8 cellular contexts compared by ENCODE assay signal in genomic region chr1:112501810-112502641, GRCh38. TPM values are rescaled to one million over a fixed set of nuclear protein-coding genes. Genes with fewer than 3 reads are reported as not detected.
A peak's percentile ranks its signal among the peaks of the same experiment; 100 is the strongest.
DNase-seq lines count a peak whose midpoint lies in the region; ATAC-seq and TF ChIP-seq lines count a peak whose summit lies in the region.

No MANE protein-coding gene starts in this region.

- H3K36me3 ChIP-seq in esophagus muscularis mucosa (no peaks in the 10 kb centered on the region), mucosa of rectum (ENCODE audit: control insufficient read depth in 2 of 2, insufficient read depth in 2 of 2, low read length in 2 of 2) (no peaks in the 10 kb centered on the region)

- peak; percentile 52 for ATAC-seq in HG02610 (IDR thresholded peaks at IDR 0.05; ENCODE audit: unreplicated experiment)
- ATAC-seq in activated T-cell treated with anti-CD3 and anti-CD28 coated beads, Interleukin-2, amount 50 U/mL, for 4 hours, result peak; percentile 77 to 79

- H3K9me3 ChIP-seq in esophagus muscularis mucosa, result no peaks in the 10 kb centered on the region
- H3K9me3 ChIP-seq in mucosa of rectum (ENCODE audit: control insufficient read depth in 2 of 2, low read length in 2 of 2), result no peaks in the 10 kb centered on the region

- peak overlapping the region; percentile 54 to 65 (median 58) for H3K4me3 ChIP-seq in esophagus muscularis mucosa
- H3K4me3 ChIP-seq in mucosa of rectum (ENCODE audit: low read length in 2 of 2), result peak overlapping the region; percentile 66 to 67

- peak overlapping the region; percentile 53 for H3K4me3 Mint-ChIP-seq in Calu3 (ENCODE audit: low read depth, unreplicated experiment)
- H3K4me3 Mint-ChIP-seq in activated T-cell treated with anti-CD3 and anti-CD28 coated beads, Interleukin-2, amount 50 U/mL, for 4 hours, result peak overlapping the region; percentile 67

- H3K9ac ChIP-seq in mucosa of rectum (ENCODE audit: low read depth in 1 of 2, low read length in 2 of 2), result peak overlapping the region; percentile 32 to 64

- TF ChIP-seq CTCF in Calu3 (IDR thresholded peaks at IDR 0.05; ENCODE audit: unreplicated experiment) (peak; percentile 34), esophagus muscularis mucosa (IDR thresholded peaks at IDR 0.05) (peak; percentile 57 to 73 (median 57))

- H3K4me1 Mint-ChIP-seq in Calu3 (ENCODE audit: low read depth, unreplicated experiment), result no peaks in the 10 kb centered on the region
- H3K4me1 Mint-ChIP-seq in activated T-cell treated with anti-CD3 and anti-CD28 coated beads, Interleukin-2, amount 50 U/mL, for 4 hours (ENCODE audit: low read depth), result peaks cover 4% of the 10 kb centered on the region

- H3K27me3 ChIP-seq in esophagus muscularis mucosa (peaks cover 0 to 31% (median 0%) of the 10 kb centered on the region in 4 donors), mucosa of rectum (ENCODE audit: control insufficient read depth in 2 of 2, insufficient read depth in 2 of 2, low read length in 2 of 2) (peaks cover 10 to 13% of the 10 kb centered on the region in 2 donors)

- no peak overlapping the region for H3K27ac Mint-ChIP-seq in Calu3 (ENCODE audit: unreplicated experiment)

- peaks cover 26% of the 10 kb centered on the region for H3K27me3 Mint-ChIP-seq in Calu3 (ENCODE audit: unreplicated experiment)
- H3K27me3 Mint-ChIP-seq in activated T-cell treated with anti-CD3 and anti-CD28 coated beads, Interleukin-2, amount 50 U/mL, for 4 hours (ENCODE audit: low read depth), result peaks cover 58% of the 10 kb centered on the region

- no peaks in the 10 kb centered on the region for H3K36me3 Mint-ChIP-seq in Calu3 (ENCODE audit: insufficient read depth, unreplicated experiment)
- H3K36me3 Mint-ChIP-seq in activated T-cell treated with anti-CD3 and anti-CD28 coated beads, Interleukin-2, amount 50 U/mL, for 4 hours (ENCODE audit: insufficient read depth), result no peaks in the 10 kb centered on the region

- 8% methylated on average over 16 of the region's 65 CpGs for WGBS in esophagus muscularis mucosa

- H3K27ac ChIP-seq in esophagus muscularis mucosa (replicated peaks in 1 of 4) (peak overlapping the region in 3 of 4 donors; percentile 16 to 37 (median 36)), mucosa of rectum (ENCODE audit: low read depth in 2 of 2, low read length in 2 of 2) (no peak overlapping the region)

- no peaks in the 10 kb centered on the region for H3K9me3 Mint-ChIP-seq in Calu3 (ENCODE audit: low read depth, unreplicated experiment)
- no peaks in the 10 kb centered on the region for H3K9me3 Mint-ChIP-seq in activated T-cell treated with anti-CD3 and anti-CD28 coated beads, Interleukin-2, amount 50 U/mL, for 4 hours

- TF ChIP-seq EP300 in esophagus muscularis mucosa (IDR thresholded peaks at IDR 0.05), result no peak

- intact Hi-C loops in Calu3 (cut with micrococcal nuclease; ENCODE audit: unreplicated experiment) (loop anchor here (10.0 kb wide), 1 partner anchor 113 kb away; the partner anchor contains the start of genes CAPZA1 and ST7L), esophagus muscularis mucosa (cut with DNase I) (no loop called here)

- CTCF ChIA-PET in Calu3 (lab: Charles Lee), result interaction anchor here (0.7 to 1.0 kb wide), 2 partner anchors 21 to 108 kb away, joined by 3 read pairs; no protein-coding TSS in a partner anchor

- no peak for TF ChIP-seq POLR2A in esophagus muscularis mucosa (IDR thresholded peaks at IDR 0.05; ENCODE audit: low read depth)

- no TSS peak for BruUV-seq in Calu3 (replicated peaks; lab: Mats Ljungman, UMichigan)

- peak; percentile 67 for DNase-seq in Calu3
- DNase-seq in NOMO-1 treated with DMSO at 0.1 percent for 48 hours (lab: John Stamatoyannopoulos, UW; ENCODE audit: unreplicated experiment), result peak; percentile 27
- peak; percentile 60 for DNase-seq in activated T-cell treated with anti-CD3 and anti-CD28 coated beads, Interleukin-2, amount 50 U/mL, for 4 hours
- no peak for DNase-seq in esophagus muscularis mucosa (ENCODE audit: extremely low spot score)
- DNase-seq in stimulated activated naive CD4-positive, alpha-beta T cell (lab: John Stamatoyannopoulos, UW), result peak in 5 of 6 experiments; percentile 18 to 39 (median 30)
- DNase-seq in OCI-M2 (lab: John Stamatoyannopoulos, UW; ENCODE audit: unreplicated experiment), result no peak

- H3K4me1 ChIP-seq in esophagus muscularis mucosa (peaks cover 13 to 27% (median 16%) of the 10 kb centered on the region in 4 donors), mucosa of rectum (ENCODE audit: control insufficient read depth in 2 of 2, insufficient read depth in 2 of 2, low read length in 2 of 2) (peaks cover 4 to 7% of the 10 kb centered on the region in 2 donors)

RNA-seq across cellular contexts. Expression of gene WNT2B, which starts 6.7 kb away (rescaled TPM):
- total RNA-seq in Calu3 (2022) (5.8 and 6.7 TPM in 2 replicates), esophagus muscularis mucosa (1 to 10 TPM; 2.7 to 6.3 (median 3.8) TPM)
- total RNA-seq in activated T-cell treated with anti-CD3 and anti-CD28 coated beads, Interleukin-2, amount 50 U/mL, for 4 hours, result under 1 TPM in 2 of 3 donors, not detected in 1; 0.05 to 0.24 TPM

Comparison
In these comparisons a context has a peak if more than half of its experiments do, and no peak if none do; other contexts are left out.
1. DNase-seq: peak in Calu3 (single experiment), NOMO-1 treated with DMSO at 0.1 percent for 48 hours (single experiment), activated T-cell treated with anti-CD3 and anti-CD28 coated beads, Interleukin-2, amount 50 U/mL, for 4 hours (single experiment) and stimulated activated naive CD4-positive, alpha-beta T cell (5 of 6); none in esophagus muscularis mucosa (single experiment) and OCI-M2 (single experiment).
2. H3K27ac ChIP-seq: peak in esophagus muscularis mucosa (3 of 4); none in mucosa of rectum (0 of 2).